ENCODE assay signal across 9 cellular contexts in the genomic region with DNA sequence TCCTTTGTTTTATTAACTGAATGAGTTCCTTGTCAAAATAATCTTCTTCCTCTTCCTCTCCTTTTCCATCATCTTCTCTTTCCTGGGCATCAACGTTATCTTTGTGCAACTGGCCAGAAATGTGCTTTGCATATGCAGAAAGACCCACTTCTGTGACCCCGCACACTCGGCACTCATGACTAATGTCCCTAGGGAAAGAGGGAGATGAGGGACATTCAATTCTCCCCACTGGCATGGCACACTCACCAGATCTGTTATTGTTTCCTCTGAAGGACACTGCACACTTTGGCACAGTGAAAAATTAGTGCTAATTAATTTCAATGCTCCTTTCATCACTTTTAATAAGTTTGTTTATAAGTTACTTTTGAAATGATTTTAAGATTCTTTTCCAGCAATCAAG. TPM values are rescaled to one million over a fixed set of nuclear protein-coding genes. Genes with fewer than 3 reads are reported as not detected.
DNase-seq lines count a peak whose midpoint lies in the region; ATAC-seq and TF ChIP-seq lines count a peak whose summit lies in the region.
"Had no signal": no experiment of that assay in that cellular context is flagged by ENCODE, and none has a peak within 500 bp of the region (broad histone marks: within the 10 kb centered on the region; RNA-seq: fewer than 3 reads in every experiment).

No MANE protein-coding gene starts in this region.

- TF ChIP-seq CTCF in H9 (conservative IDR thresholded peaks at IDR 0.05): no peak

- H2AK5ac ChIP-seq in H9 (ENCODE audit: insufficient read length, low read length): no peak overlapping the region

- H3K27me3 Mint-ChIP-seq in H9 (ENCODE audit: low read depth): no peaks in the 10 kb centered on the region
- H3K27me3 Mint-ChIP-seq in stimulated activated memory B cell treated with anti-CD40 and anti-IgM and Interleukin-4, amounts not matched to agents 10 μg/mL and 1 μg/mL and 100 μg/mL, for 72 hours: no peaks in the 10 kb centered on the region
- H3K27me3 Mint-ChIP-seq: naive thymus-derived CD8-positive, alpha-beta T cell had no signal

- H4K5ac ChIP-seq in H9 (ENCODE audit: insufficient read length, low read depth, low read length): no peak overlapping the region

- WGBS in H9 (ENCODE audit: extremely low coverage, insufficient read length, low lambda C conversion rate): no CpG with 5 or more reads among the region's 3 CpGs

- H2BK15ac ChIP-seq in H9 (ENCODE audit: low read depth, low read length): no peak overlapping the region

- DNase-seq in H9 (no peak), brain pericyte (ENCODE audit: low read depth, low spot score) (peak; percentile 8), epidermal melanocyte (ENCODE audit: insufficient read length, low spot score) (no peak), cerebellar cortex (ENCODE audit: low spot score) (no peak)
- DNase-seq: naive thymus-derived CD8-positive, alpha-beta T cell had no signal

- H3K4me3 Mint-ChIP-seq in H9: peak overlapping the region in 1 of 2 experiments; percentile 15; a peak in 2 of 5 replicates
- H3K4me3 Mint-ChIP-seq in stimulated activated memory B cell treated with anti-CD40 and anti-IgM and Interleukin-4, amounts not matched to agents 10 μg/mL and 1 μg/mL and 100 μg/mL, for 72 hours: no peak overlapping the region
- H3K4me3 Mint-ChIP-seq: naive thymus-derived CD8-positive, alpha-beta T cell had no signal

- no peaks in the 10 kb centered on the region for H4K20me1 ChIP-seq in H9 (ENCODE audit: control insufficient read depth, insufficient read depth, insufficient read length)

- no peaks in the 10 kb centered on the region for H3K79me2 ChIP-seq in H9 (ENCODE audit: insufficient read depth, low read length)

- H3K9me3 Mint-ChIP-seq in H9: no peaks in the 10 kb centered on the region; a peak in 1 of 5 replicates
- no peaks in the 10 kb centered on the region for H3K9me3 Mint-ChIP-seq in stimulated activated memory B cell treated with anti-CD40 and anti-IgM and Interleukin-4, amounts not matched to agents 10 μg/mL and 1 μg/mL and 100 μg/mL, for 72 hours
- H3K9me3 Mint-ChIP-seq: naive thymus-derived CD8-positive, alpha-beta T cell had no signal

- H3K27ac ChIP-seq in H9 (ENCODE audit: insufficient read length, low read depth, low read length) (no peak overlapping the region), iPS-20b (ENCODE audit: low read length) (peak overlapping the region; percentile 40)

- H3K36me3 Mint-ChIP-seq in H9 (ENCODE audit: insufficient read depth in 1 of 3, low read depth in 3 of 3): peaks cover 0 to 9% (median 2%) of the 10 kb centered on the region in 3 experiments; a peak in 4 of 7 replicates
- peaks cover 12% of the 10 kb centered on the region for H3K36me3 Mint-ChIP-seq in stimulated activated memory B cell treated with anti-CD40 and anti-IgM and Interleukin-4, amounts not matched to agents 10 μg/mL and 1 μg/mL and 100 μg/mL, for 72 hours

- peak overlapping the region; percentile 54 for H3K4me3 ChIP-seq in iPS-20b (ENCODE audit: low read length)

- H3K4me1 ChIP-seq in H9 (ENCODE audit: insufficient read depth, low read length): peaks cover 2% of the 10 kb centered on the region; the same call in 1 of the 2 replicates
- peaks cover 17% of the 10 kb centered on the region for H3K4me1 ChIP-seq in iPS-20b (ENCODE audit: insufficient read depth, low read length)

- H3K27me3 ChIP-seq in H9 (ENCODE audit: insufficient read depth, low read length): no peaks in the 10 kb centered on the region
- H3K27me3 ChIP-seq in iPS-20b (ENCODE audit: insufficient read depth, low read length): no peaks in the 10 kb centered on the region

- ATAC-seq in stimulated activated memory B cell treated with anti-CD40 and anti-IgM and Interleukin-4, amounts not matched to agents 10 μg/mL and 1 μg/mL and 100 μg/mL, for 72 hours: no peak
- no peak for ATAC-seq in HG03439 (IDR thresholded peaks at IDR 0.05; ENCODE audit: unreplicated experiment)
- ATAC-seq in HG03442 (IDR thresholded peaks at IDR 0.05; ENCODE audit: unreplicated experiment): no peak
- ATAC-seq: naive thymus-derived CD8-positive, alpha-beta T cell had no signal

- peak overlapping the region; percentile 89 to 99 (median 97); a peak in 5 of 7 replicates for H3K27ac Mint-ChIP-seq in H9
- peak overlapping the region; percentile 79 for H3K27ac Mint-ChIP-seq in stimulated activated memory B cell treated with anti-CD40 and anti-IgM and Interleukin-4, amounts not matched to agents 10 μg/mL and 1 μg/mL and 100 μg/mL, for 72 hours

- peaks cover 17% of the 10 kb centered on the region in 2 experiments for H3K4me1 Mint-ChIP-seq in H9
- H3K4me1 Mint-ChIP-seq in stimulated activated memory B cell treated with anti-CD40 and anti-IgM and Interleukin-4, amounts not matched to agents 10 μg/mL and 1 μg/mL and 100 μg/mL, for 72 hours: peaks cover 18% of the 10 kb centered on the region

- H3K9ac ChIP-seq in H9 (ENCODE audit: extremely low read depth, insufficient read length, low read length) (no peak overlapping the region), iPS-20b (ENCODE audit: low read depth, low read length) (peak overlapping the region; percentile 66)

- H2AFZ ChIP-seq in H9 (ENCODE audit: low read length): no peak overlapping the region

- no peak overlapping the region for H3K23ac ChIP-seq in H9 (ENCODE audit: insufficient read length, low read depth, low read length)

- H3K18ac ChIP-seq in H9 (ENCODE audit: insufficient read length, low read depth, low read length): no peak overlapping the region

- H3K79me1 ChIP-seq in H9 (ENCODE audit: insufficient read depth, low read depth, low read length, poor library complexity, severe bottlenecking): no peaks in the 10 kb centered on the region

- H2BK120ac ChIP-seq in H9 (ENCODE audit: low read depth, low read length, poor library complexity, severe bottlenecking): no peak overlapping the region

- no peak overlapping the region for H4K8ac ChIP-seq in H9 (replicated peaks; ENCODE audit: insufficient read length, low read depth, low read length)

- no peak overlapping the region for H3K4me2 ChIP-seq in H9 (ENCODE audit: insufficient read depth, insufficient read length, low read length)

- no peak overlapping the region for H3T11ph ChIP-seq in H9 (ENCODE audit: low read length)

- no peak overlapping the region for H2BK12ac ChIP-seq in H9 (ENCODE audit: insufficient read length, low read depth, low read length)

- peaks cover 11% of the 10 kb centered on the region; the same call in 1 of the 2 replicates for H3K36me3 ChIP-seq in iPS-20b (ENCODE audit: insufficient read depth, low read depth, low read length)

- H4K91ac ChIP-seq in H9 (ENCODE audit: insufficient read length, low read depth, low read length): no peak overlapping the region

- H3K9me3 ChIP-seq in H9 (ENCODE audit: control insufficient read depth, low read depth, low read length): no peaks in the 10 kb centered on the region
- no peaks in the 10 kb centered on the region for H3K9me3 ChIP-seq in iPS-20b (ENCODE audit: insufficient read depth, low read depth, low read length)

- H3K14ac ChIP-seq in H9 (ENCODE audit: insufficient read depth, low read length): no peak overlapping the region

- H3K23me2 ChIP-seq in H9 (ENCODE audit: insufficient read length, low read depth, low read length, poor library complexity, severe bottlenecking): no peaks in the 10 kb centered on the region

- H3K4ac ChIP-seq in H9 (ENCODE audit: low read depth, low read length): no peak overlapping the region

- no peak overlapping the region for H2BK5ac ChIP-seq in H9 (ENCODE audit: insufficient read length, low read length)

- H2BK20ac ChIP-seq in H9 (ENCODE audit: low read depth, low read length, poor library complexity, severe bottlenecking): no peak overlapping the region

- no peak overlapping the region for H3K56ac ChIP-seq in H9 (ENCODE audit: insufficient read length, low read depth, low read length)

RNA-seq across cellular contexts. Expression of gene ZNF106, which starts 34.0 kb away (rescaled TPM):
- total RNA-seq in H9 (2021): 50.8 and 55.0 TPM in 2 replicates

RNA-seq across cellular contexts. Expression of gene SNAP23, which starts 38.5 kb away (rescaled TPM):
- 55.2 and 63.2 TPM in 2 replicates for total RNA-seq in H9 (2021)
